ENCODE assay signal across 1 cellular context in genomic region chr1:1231400-1232223, GRCh38.
TF ChIP-seq lines count a peak whose summit lies in the region.

TSS of gene SDF4 (minus strand) at chr1:1232001. CDS start at chr1:1228772, 3,229 bp downstream.

TF ChIP-seq in HepG2, 621 proteins besides CTCF, POLR2A, EP300 and RAD21 (continued from another document and continues in another):
- TF ChIP-seq SRSF9 (IDR thresholded peaks at IDR 0.05; ENCODE audit: borderline replicate concordance, insufficient read depth, low read depth, low read length, poor library complexity, severe bottlenecking): no peak
- TF ChIP-seq ZBTB8A (CRISPR knock-in tag; IDR thresholded peaks at IDR 0.05; ENCODE audit: borderline replicate concordance, low read depth): no peak
- peak; percentile 35 for TF ChIP-seq HNRNPK (IDR thresholded peaks at IDR 0.05; ENCODE audit: low read depth, low read length, poor library complexity, severe bottlenecking)
- TF ChIP-seq MBNL3 (CRISPR knock-in tag; conservative IDR thresholded peaks at IDR 0.05): no peak
- TF ChIP-seq ZNF724P (CRISPR knock-in tag; IDR thresholded peaks at IDR 0.05; ENCODE audit: borderline replicate concordance): no peak
- TF ChIP-seq ZNF280D (CRISPR knock-in tag; IDR thresholded peaks at IDR 0.05): no peak
- peak; percentile 28; the same call in 1 of the 2 replicates for TF ChIP-seq ZNF501 (CRISPR knock-in tag; IDR thresholded peaks at IDR 0.05)
- 0 out of 2 replicates have a peak, but pooled peaks have one; percentile 3 for TF ChIP-seq HNF4A (CRISPR knock-in tag; IDR thresholded peaks at IDR 0.05)
- TF ChIP-seq ATF5 (CRISPR knock-in tag; IDR thresholded peaks at IDR 0.05; ENCODE audit: low read depth): no peak
- TF ChIP-seq ARNT2 (CRISPR knock-in tag; IDR thresholded peaks at IDR 0.05; ENCODE audit: low read depth): peak; percentile 82; the same call in 1 of the 2 replicates
- TF ChIP-seq ZNF766 (CRISPR knock-in tag; IDR thresholded peaks at IDR 0.05; ENCODE audit: borderline replicate concordance): no peak
- TF ChIP-seq HOXA7 (CRISPR knock-in tag; IDR thresholded peaks at IDR 0.05): no peak
- TF ChIP-seq MLLT10 (CRISPR knock-in tag; IDR thresholded peaks at IDR 0.05): no peak
- TF ChIP-seq AKAP8 (CRISPR knock-in tag; IDR thresholded peaks at IDR 0.05): peak; percentile 98
- 0 out of 2 replicates have a peak, but pooled peaks have one; percentile 65 for TF ChIP-seq ZBTB39 (CRISPR knock-in tag; IDR thresholded peaks at IDR 0.05)
- peak; percentile 23; the same call in 1 of the 2 replicates for TF ChIP-seq SIN3A (IDR thresholded peaks at IDR 0.05; ENCODE audit: borderline replicate concordance, low read depth, low read length)
- peak; percentile 66 for TF ChIP-seq ZNF143 (CRISPR knock-in tag; IDR thresholded peaks at IDR 0.05)
- no peak for TF ChIP-seq SMYD3 (CRISPR knock-in tag; IDR thresholded peaks at IDR 0.05)
- TF ChIP-seq YEATS2 (CRISPR knock-in tag; IDR thresholded peaks at IDR 0.05; ENCODE audit: borderline replicate concordance): no peak
- peak; percentile 97 for TF ChIP-seq ELF1 (CRISPR knock-in tag; IDR thresholded peaks at IDR 0.05)
- TF ChIP-seq ZNF691 (CRISPR knock-in tag; IDR thresholded peaks at IDR 0.05; ENCODE audit: borderline replicate concordance, low read depth): no peak
- TF ChIP-seq GZF1 (CRISPR knock-in tag; IDR thresholded peaks at IDR 0.05): no peak
- 0 out of 2 replicates have a peak, but pooled peaks have one; percentile 45 for TF ChIP-seq PRDM15 (CRISPR knock-in tag; IDR thresholded peaks at IDR 0.05)
- TF ChIP-seq JUND (CRISPR knock-in tag; IDR thresholded peaks at IDR 0.05): peak; percentile 40; the same call in 1 of the 2 replicates
- TF ChIP-seq SALL2 (CRISPR knock-in tag; IDR thresholded peaks at IDR 0.05): peak; percentile 58; the same call in 1 of the 2 replicates
- no peak for TF ChIP-seq ZMAT5 (CRISPR knock-in tag; IDR thresholded peaks at IDR 0.05; ENCODE audit: borderline replicate concordance, low read depth)
- TF ChIP-seq SNAPC5 (CRISPR knock-in tag; IDR thresholded peaks at IDR 0.05; ENCODE audit: borderline replicate concordance): no peak
- no peak; the same call in 1 of the 2 replicates for TF ChIP-seq NFKBIZ (CRISPR knock-in tag; IDR thresholded peaks at IDR 0.05)
- TF ChIP-seq SKIL (CRISPR knock-in tag; IDR thresholded peaks at IDR 0.05; ENCODE audit: borderline replicate concordance): no peak
- TF ChIP-seq GATAD1 (CRISPR knock-in tag; IDR thresholded peaks at IDR 0.05): peak; percentile 76
- TF ChIP-seq ZNF292 (CRISPR knock-in tag; IDR thresholded peaks at IDR 0.05; ENCODE audit: borderline replicate concordance, low read depth): no peak
- peak; percentile 92 for TF ChIP-seq GABPB1 (CRISPR knock-in tag; IDR thresholded peaks at IDR 0.05)
- TF ChIP-seq ZBTB14 (CRISPR knock-in tag; IDR thresholded peaks at IDR 0.05): peak; percentile 73
- no peak; the same call in 1 of the 2 replicates for TF ChIP-seq RFXAP (CRISPR knock-in tag; IDR thresholded peaks at IDR 0.05; ENCODE audit: borderline replicate concordance)
- peak; percentile 50 for TF ChIP-seq POGK (CRISPR knock-in tag; conservative IDR thresholded peaks at IDR 0.05)
- no peak for TF ChIP-seq PAF1 (CRISPR knock-in tag; IDR thresholded peaks at IDR 0.05)
- no peak for TF ChIP-seq SRF (IDR thresholded peaks at IDR 0.05; ENCODE audit: low read depth, low read length)
- TF ChIP-seq ZBTB43 (CRISPR knock-in tag; conservative IDR thresholded peaks at IDR 0.05): 0 out of 2 replicates have a peak, but pooled peaks have one; percentile 62
- TF ChIP-seq FOSL2 (CRISPR knock-in tag; IDR thresholded peaks at IDR 0.05): peak; percentile 45
- no peak for TF ChIP-seq POLR2AphosphoS2 (IDR thresholded peaks at IDR 0.05; ENCODE audit: low read depth, low read length)
- no peak; the same call in 1 of the 2 replicates for TF ChIP-seq ZNF598 (CRISPR knock-in tag; IDR thresholded peaks at IDR 0.05; ENCODE audit: borderline replicate concordance)
- no peak for TF ChIP-seq NR2F1 (CRISPR knock-in tag; IDR thresholded peaks at IDR 0.05)
- TF ChIP-seq ZFYVE20 (CRISPR knock-in tag; IDR thresholded peaks at IDR 0.05; ENCODE audit: borderline replicate concordance, low read depth): no peak
- TF ChIP-seq HHEX (CRISPR knock-in tag; IDR thresholded peaks at IDR 0.05): no peak
- no peak for TF ChIP-seq ZNF17 (CRISPR knock-in tag; IDR thresholded peaks at IDR 0.05)
